Comparison of ENCODE assay signal across 11 cellular contexts in the genomic region with DNA sequence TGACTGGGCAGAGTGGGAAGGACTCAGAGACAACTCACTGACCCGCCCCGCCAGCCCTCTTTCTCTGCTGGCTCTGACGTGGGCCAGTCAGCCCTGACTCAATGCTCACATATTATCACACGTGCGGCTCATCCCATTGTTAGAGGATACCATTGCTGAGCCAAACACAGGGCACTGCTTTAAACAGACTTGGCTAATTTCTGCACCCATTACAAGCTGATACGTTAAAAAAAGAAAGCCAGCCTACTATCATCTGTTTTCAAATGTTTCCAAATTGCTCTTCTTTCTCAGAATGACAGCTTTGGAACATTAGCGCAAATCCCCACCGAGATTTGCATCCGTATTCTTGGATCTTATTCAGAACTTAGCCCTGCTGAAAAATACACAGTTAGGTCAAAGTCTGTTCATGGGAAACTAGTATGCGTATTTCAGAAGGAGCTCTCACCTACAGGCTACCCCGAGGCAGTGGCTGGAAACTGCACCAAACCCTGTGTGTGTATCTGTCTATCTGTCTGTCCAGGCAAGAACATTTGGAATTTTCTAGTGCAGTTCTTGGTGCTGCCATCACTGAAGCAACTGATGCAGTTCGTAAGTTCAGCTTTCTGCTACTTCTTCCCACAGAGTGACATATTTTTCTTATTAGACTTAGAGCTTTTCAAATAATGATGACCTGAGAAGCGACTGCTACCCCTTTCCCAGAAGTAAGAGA. TPM values are rescaled to one million over a fixed set of nuclear protein-coding genes. Genes with fewer than 3 reads are reported as not detected.
DNase-seq lines count a peak whose midpoint lies in the region; FAIRE-seq and TF ChIP-seq lines count a peak whose summit lies in the region.
"Had no signal": no experiment of that assay in that cellular context is flagged by ENCODE, and none has a peak within 500 bp of the region (broad histone marks: within the 10 kb centered on the region; RNA-seq: fewer than 3 reads in every experiment).

No MANE protein-coding gene starts in this region.

- no peak for TF ChIP-seq CTCF in liver (IDR thresholded peaks at IDR 0.05; ENCODE audit: low read depth, low read length, missing input control)
- TF ChIP-seq CTCF in suprapubic skin (IDR thresholded peaks at IDR 0.05): no peak

- DNase-seq in M059J (ENCODE audit: low read depth) (peak; percentile 69), dermis blood vessel endothelial cell (peak; percentile 65), suprapubic skin (ENCODE audit: low spot score in 2 of 2) (no peak), GM19239 (ENCODE audit: insufficient read length, low spot score) (no peak), NCI-H446 treated with DMSO at 0.1 percent for 48 hours (lab: John Stamatoyannopoulos, UW) (no peak), T-helper 9 cell (no peak), NCI-H1694 (lab: John Stamatoyannopoulos, UW) (no peak)
- DNase-seq: activated gamma-delta T cell, NCI-H2107, T1000 had no signal

- H3K27me3 ChIP-seq in liver (ENCODE audit: control insufficient read depth in 4 of 4, insufficient read depth in 4 of 4, low read length in 3 of 4) (no peaks in the 10 kb centered on the region), suprapubic skin (no peaks in the 10 kb centered on the region)

- TF ChIP-seq EP300 in suprapubic skin (IDR thresholded peaks at IDR 0.05): no peak

- no peak overlapping the region for H3K9ac ChIP-seq in liver (ENCODE audit: low read depth in 1 of 2, low read length in 2 of 2)

- peak overlapping the region; percentile 6 to 58 for H3K27ac ChIP-seq in liver (ENCODE audit: low read depth in 1 of 2, low read length in 2 of 2)
- peak overlapping the region; percentile 83 for H3K27ac ChIP-seq in suprapubic skin

- no peak for FAIRE-seq in GM19239 (lab: Jason Lieb, UNC)

- 59% methylated on average over 13 of the region's 13 CpGs for WGBS in liver
- WGBS in suprapubic skin: 53% methylated on average over 13 of the region's 13 CpGs

- no peaks in the 10 kb centered on the region for H3K36me3 ChIP-seq in liver (ENCODE audit: control insufficient read depth in 4 of 4, insufficient read depth in 3 of 4, low read depth in 1 of 4, low read length in 3 of 4)
- H3K36me3 ChIP-seq in suprapubic skin: no peaks in the 10 kb centered on the region

- TF ChIP-seq POLR2A in suprapubic skin (IDR thresholded peaks at IDR 0.05): no peak

- H3K4me1 ChIP-seq in liver (ENCODE audit: control insufficient read depth in 4 of 4, insufficient read depth in 4 of 4, low read length in 3 of 4): peaks cover 2 to 24% (median 8%) of the 10 kb centered on the region in 4 donors
- peaks cover 49% of the 10 kb centered on the region for H3K4me1 ChIP-seq in suprapubic skin

- H3K4me3 ChIP-seq in liver (ENCODE audit: low read depth in 1 of 3, low read length in 3 of 3) (no peak overlapping the region), suprapubic skin (no peak overlapping the region)

- peak in 1 of 2 donors; percentile 20 for TF ChIP-seq RAD21 in liver (IDR thresholded peaks at IDR 0.05)

- H3K9me3 ChIP-seq in liver (ENCODE audit: control insufficient read depth in 4 of 4, low read length in 3 of 4) (no peaks in the 10 kb centered on the region), suprapubic skin (no peaks in the 10 kb centered on the region)

TF ChIP-seq in liver, 16 proteins besides CTCF, POLR2A, EP300 and RAD21:
- peak; percentile 2 for TF ChIP-seq SP1 (IDR thresholded peaks at IDR 0.05)
- TF ChIP-seq FOXA1 (IDR thresholded peaks at IDR 0.05): no peak
- TF ChIP-seq, protein P1, sequence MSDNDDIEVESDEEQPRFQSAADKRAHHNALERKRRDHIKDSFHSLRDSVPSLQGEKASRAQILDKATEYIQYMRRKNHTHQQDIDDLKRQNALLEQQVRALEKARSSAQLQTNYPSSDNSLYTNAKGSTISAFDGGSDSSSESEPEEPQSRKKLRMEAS (IDR thresholded peaks at IDR 0.05): peak; percentile 9
- TF ChIP-seq GABPA (IDR thresholded peaks at IDR 0.05 in 1 of 2, conservative IDR thresholded peaks at IDR 0.05 in 1 of 2): no peak
- peak; percentile 37 to 74 for TF ChIP-seq HNF4A (conservative IDR thresholded peaks at IDR 0.05)
- no peak for TF ChIP-seq NR2F2 (IDR thresholded peaks at IDR 0.05)
- no peak for TF ChIP-seq TAF1 (conservative IDR thresholded peaks at IDR 0.05)
- TF ChIP-seq, protein P2, sequence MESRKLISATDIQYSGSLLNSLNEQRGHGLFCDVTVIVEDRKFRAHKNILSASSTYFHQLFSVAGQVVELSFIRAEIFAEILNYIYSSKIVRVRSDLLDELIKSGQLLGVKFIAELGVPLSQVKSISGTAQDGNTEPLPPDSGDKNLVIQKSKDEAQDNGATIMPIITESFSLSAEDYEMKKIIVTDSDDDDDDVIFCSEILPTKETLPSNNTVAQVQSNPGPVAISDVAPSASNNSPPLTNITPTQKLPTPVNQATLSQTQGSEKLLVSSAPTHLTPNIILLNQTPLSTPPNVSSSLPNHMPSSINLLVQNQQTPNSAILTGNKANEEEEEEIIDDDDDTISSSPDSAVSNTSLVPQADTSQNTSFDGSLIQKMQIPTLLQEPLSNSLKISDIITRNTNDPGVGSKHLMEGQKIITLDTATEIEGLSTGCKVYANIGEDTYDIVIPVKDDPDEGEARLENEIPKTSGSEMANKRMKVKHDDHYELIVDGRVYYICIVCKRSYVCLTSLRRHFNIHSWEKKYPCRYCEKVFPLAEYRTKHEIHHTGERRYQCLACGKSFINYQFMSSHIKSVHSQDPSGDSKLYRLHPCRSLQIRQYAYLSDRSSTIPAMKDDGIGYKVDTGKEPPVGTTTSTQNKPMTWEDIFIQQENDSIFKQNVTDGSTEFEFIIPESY (IDR thresholded peaks at IDR 0.05): no peak
- TF ChIP-seq YY1 (IDR thresholded peaks at IDR 0.05): no peak
- peak in 1 of 2 donors; percentile 40 for TF ChIP-seq RXRA (IDR thresholded peaks at IDR 0.05)
- TF ChIP-seq FOXA2 (IDR thresholded peaks at IDR 0.05): no peak
- TF ChIP-seq, protein P3, sequence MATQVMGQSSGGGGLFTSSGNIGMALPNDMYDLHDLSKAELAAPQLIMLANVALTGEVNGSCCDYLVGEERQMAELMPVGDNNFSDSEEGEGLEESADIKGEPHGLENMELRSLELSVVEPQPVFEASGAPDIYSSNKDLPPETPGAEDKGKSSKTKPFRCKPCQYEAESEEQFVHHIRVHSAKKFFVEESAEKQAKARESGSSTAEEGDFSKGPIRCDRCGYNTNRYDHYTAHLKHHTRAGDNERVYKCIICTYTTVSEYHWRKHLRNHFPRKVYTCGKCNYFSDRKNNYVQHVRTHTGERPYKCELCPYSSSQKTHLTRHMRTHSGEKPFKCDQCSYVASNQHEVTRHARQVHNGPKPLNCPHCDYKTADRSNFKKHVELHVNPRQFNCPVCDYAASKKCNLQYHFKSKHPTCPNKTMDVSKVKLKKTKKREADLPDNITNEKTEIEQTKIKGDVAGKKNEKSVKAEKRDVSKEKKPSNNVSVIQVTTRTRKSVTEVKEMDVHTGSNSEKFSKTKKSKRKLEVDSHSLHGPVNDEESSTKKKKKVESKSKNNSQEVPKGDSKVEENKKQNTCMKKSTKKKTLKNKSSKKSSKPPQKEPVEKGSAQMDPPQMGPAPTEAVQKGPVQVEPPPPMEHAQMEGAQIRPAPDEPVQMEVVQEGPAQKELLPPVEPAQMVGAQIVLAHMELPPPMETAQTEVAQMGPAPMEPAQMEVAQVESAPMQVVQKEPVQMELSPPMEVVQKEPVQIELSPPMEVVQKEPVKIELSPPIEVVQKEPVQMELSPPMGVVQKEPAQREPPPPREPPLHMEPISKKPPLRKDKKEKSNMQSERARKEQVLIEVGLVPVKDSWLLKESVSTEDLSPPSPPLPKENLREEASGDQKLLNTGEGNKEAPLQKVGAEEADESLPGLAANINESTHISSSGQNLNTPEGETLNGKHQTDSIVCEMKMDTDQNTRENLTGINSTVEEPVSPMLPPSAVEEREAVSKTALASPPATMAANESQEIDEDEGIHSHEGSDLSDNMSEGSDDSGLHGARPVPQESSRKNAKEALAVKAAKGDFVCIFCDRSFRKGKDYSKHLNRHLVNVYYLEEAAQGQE (IDR thresholded peaks at IDR 0.05): no peak
- TF ChIP-seq EGR1 (IDR thresholded peaks at IDR 0.05; ENCODE audit: low read depth in 2 of 2): no peak
- no peak for TF ChIP-seq HNF4G (IDR thresholded peaks at IDR 0.05)
- no peak for TF ChIP-seq JUND (IDR thresholded peaks at IDR 0.05)
- TF ChIP-seq, protein P4, sequence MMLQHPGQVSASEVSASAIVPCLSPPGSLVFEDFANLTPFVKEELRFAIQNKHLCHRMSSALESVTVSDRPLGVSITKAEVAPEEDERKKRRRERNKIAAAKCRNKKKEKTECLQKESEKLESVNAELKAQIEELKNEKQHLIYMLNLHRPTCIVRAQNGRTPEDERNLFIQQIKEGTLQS (IDR thresholded peaks at IDR 0.05): no peak

RNA-seq across cellular contexts. Expression of a gene that starts 32.8 kb away (rescaled TPM):
- total RNA-seq in M059J (2014; rRNA removed; shearing (Covaris generic)): 0.27 and 0.30 TPM in 2 replicates
- total RNA-seq in dermis blood vessel endothelial cell (2.9 and 6.6 TPM in 2 replicates), liver (under 1 TPM; 0.28 to 0.59 TPM), suprapubic skin (1 to 10 TPM; 1.0 to 3.6 (median 1.1) TPM)
- under 1 TPM; 0.22 to 0.35 TPM for polyA plus RNA-seq in liver

Comparison
In these comparisons a context has a peak if more than half of its experiments do, and no peak if none do; other contexts are left out.
1. DNase-seq: peak in M059J (single experiment) and dermis blood vessel endothelial cell (single experiment); none in suprapubic skin (0 of 2), GM19239 (single experiment), NCI-H446 treated with DMSO at 0.1 percent for 48 hours (single experiment), T-helper 9 cell (single experiment) and NCI-H1694 (single experiment).